Comparison of ENCODE assay signal across 15 cellular contexts in genomic region chr13:80224468-80224867, GRCh38.
DNase-seq lines count a peak whose midpoint lies in the region; ATAC-seq, FAIRE-seq and TF ChIP-seq lines count a peak whose summit lies in the region.
"Had no signal": no experiment of that assay in that cellular context is flagged by ENCODE, and none has a peak within 500 bp of the region (broad histone marks: within the 10 kb centered on the region; RNA-seq: fewer than 3 reads in every experiment).

No MANE protein-coding gene starts in this region.

- no peak for TF ChIP-seq POLR2A in H54 (IDR thresholded peaks at IDR 0.05; ENCODE audit: low read depth, low read length)
- no peak for TF ChIP-seq POLR2A in NB4 (IDR thresholded peaks at IDR 0.05; ENCODE audit: extremely low read depth, insufficient read length)

- no peak for TF ChIP-seq CTCF in NB4 (IDR thresholded peaks at IDR 0.05; ENCODE audit: low read depth, low read length)

- no peak for DNase-seq in H54 (ENCODE audit: insufficient read length, low spot score)
- DNase-seq in NB4 (ENCODE audit: low read depth) = peak; percentile 18
- DNase-seq in putamen (ENCODE audit: low spot score) = peak; percentile 64
- DNase-seq in NCI-H146 (lab: John Stamatoyannopoulos, UW) = no peak
- no peak for DNase-seq in stimulated activated CD4-positive, alpha-beta T cell treated with anti-CD3 and anti-CD28 coated beads, Interleukin-4, amount 100 ng/mL, for 1 hour
- DNase-seq: activated CD4-positive, alpha-beta T cell treated with anti-CD3 and anti-CD28 coated beads, Interleukin-2, amount 50 U/mL, for 1 hour; activated naive CD4-positive, alpha-beta T cell treated with anti-CD3 and anti-CD28 coated beads, Interleukin-2, amount 50 U/mL, for 16 hours; lower lobe of right lung; naive thymus-derived CD8-positive, alpha-beta T cell; NCI-H187; stimulated activated naive B cell treated with anti-CD40 and anti-IgM and Interleukin-4, amounts not matched to agents 10 μg/mL and 1 μg/mL and 100 μg/mL, for 72 hours had no signal

- ATAC-seq in GM19035 (IDR thresholded peaks at IDR 0.05; ENCODE audit: unreplicated experiment) = no peak
- ATAC-seq: lower lobe of right lung; naive thymus-derived CD8-positive, alpha-beta T cell; stimulated activated naive B cell treated with anti-CD40 and anti-IgM and Interleukin-4, amounts not matched to agents 10 μg/mL and 1 μg/mL and 100 μg/mL, for 72 hours had no signal

- peak; percentile 61 for FAIRE-seq in H54 (lab: Jason Lieb, UNC)
- peak; percentile 80 for FAIRE-seq in endometrium (lab: Jason Lieb, UNC)

- no peak overlapping the region for H3K4me3 ChIP-seq in NB4 (ENCODE audit: low read depth, low read length)
- H3K4me3 ChIP-seq: BLaER1 treated with 17β-estradiol and CSF1 and Interleukin-3, amounts not matched to agents 10 nM and 100 nM; lower lobe of right lung; tibial nerve had no signal

Comparison
In these comparisons a context has a peak if more than half of its experiments do, and no peak if none do; other contexts are left out.
1. DNase-seq: peak in NB4 (single experiment) and putamen (single experiment); none in H54 (single experiment), NCI-H146 (single experiment) and stimulated activated CD4-positive, alpha-beta T cell treated with anti-CD3 and anti-CD28 coated beads, Interleukin-4, amount 100 ng/mL, for 1 hour (single experiment).